Comparison of ENCODE assay signal across 1 cellular context in genomic region chr20:16563066-16563806, GRCh38.
TF ChIP-seq lines count a peak whose summit lies in the region.

No MANE protein-coding gene starts in this region.

TF ChIP-seq in HepG2, 621 proteins besides CTCF, POLR2A, EP300 and RAD21 (continued from another document):
- TF ChIP-seq ZBTB2 (CRISPR knock-in tag; IDR thresholded peaks at IDR 0.05; ENCODE audit: low read depth) = no peak
- no peak for TF ChIP-seq SRSF9 (IDR thresholded peaks at IDR 0.05; ENCODE audit: borderline replicate concordance, insufficient read depth, low read depth, low read length, poor library complexity, severe bottlenecking)
- no peak for TF ChIP-seq HDAC2 (CRISPR knock-in tag; IDR thresholded peaks at IDR 0.05)
- no peak for TF ChIP-seq ZNF556 (CRISPR knock-in tag; IDR thresholded peaks at IDR 0.05; ENCODE audit: borderline replicate concordance)
- TF ChIP-seq ZZZ3 (CRISPR knock-in tag; IDR thresholded peaks at IDR 0.05; ENCODE audit: borderline replicate concordance) = no peak
